In genomic region chr17:57993471-57994365, GRCh38 we compare ENCODE assay signal across 8 cellular contexts. TPM values are rescaled to one million over a fixed set of nuclear protein-coding genes. Genes with fewer than 3 reads are reported as not detected.
DNase-seq lines count a peak whose midpoint lies in the region; ATAC-seq and TF ChIP-seq lines count a peak whose summit lies in the region.

No MANE protein-coding gene starts in this region.

- H3K4me1 ChIP-seq in stomach, result peaks cover 26 to 59% (median 41%) of the 10 kb centered on the region in 4 donors
- peaks cover 6 to 28% of the 10 kb centered on the region in 2 donors for H3K4me1 ChIP-seq in adrenal gland (replicated peaks in 1 of 2)

- H3K36me3 Mint-ChIP-seq in activated naive CD4-positive, alpha-beta T cell treated with anti-CD3 and anti-CD28 coated beads, Interleukin-2, amount 50 U/mL, for 72 hours, result peaks cover 2 to 18% of the 10 kb centered on the region in 2 donors

- H3K27me3 ChIP-seq in stomach (no peaks in the 10 kb centered on the region), adrenal gland (no peaks in the 10 kb centered on the region)

- H3K27ac ChIP-seq in stomach (peak overlapping the region in 4 of 5 donors; percentile 6 to 74 (median 48)), adrenal gland (no peak overlapping the region)

- peaks cover 0 to 19% (median 14%) of the 10 kb centered on the region in 4 donors for H3K36me3 ChIP-seq in stomach
- peaks cover 0 to 12% of the 10 kb centered on the region in 2 donors for H3K36me3 ChIP-seq in adrenal gland (replicated peaks in 1 of 2)

- no peak for TF ChIP-seq CTCF in choroid plexus epithelial cell (conservative IDR thresholded peaks at IDR 0.05; ENCODE audit: low read depth, low read length)
- TF ChIP-seq CTCF in stomach (IDR thresholded peaks at IDR 0.05), result no peak
- no peak for TF ChIP-seq CTCF in adrenal gland (IDR thresholded peaks at IDR 0.05)

- 22 to 29% (median 23%) methylated on average over 3 of the region's 3 CpGs for WGBS in stomach, 5 donors
- WGBS in adrenal gland, 4 donors, result 39 to 54% (median 42%) methylated on average over 3 of the region's 3 CpGs

- intact Hi-C loops in stomach (cut with DNase I; ENCODE audit: low total_unique reads), result no loop called here
- intact Hi-C loops in adrenal gland (cut with DNase I), result no loop called here

- no peak for DNase-seq in activated naive CD4-positive, alpha-beta T cell treated with anti-CD3 and anti-CD28 coated beads, Interleukin-2, amount 50 U/mL, for 72 hours (ENCODE audit: low spot score in 2 of 2)
- no peak for DNase-seq in activated naive CD4-positive, alpha-beta T cell (lab: John Stamatoyannopoulos, UW)
- DNase-seq in NCI-H524 treated with DMSO at 0.1 percent for 48 hours (lab: John Stamatoyannopoulos, UW) (peak; percentile 98), choroid plexus epithelial cell (ENCODE audit: low read depth) (peak; percentile 30), stomach (no peak), anterior cingulate cortex (lab: John Stamatoyannopoulos, UW) (no peak), adrenal gland (no peak)
- DNase-seq in stimulated activated naive CD4-positive, alpha-beta T cell treated with Interleukin-2 at 50 U/mL for 16 hours (lab: John Stamatoyannopoulos, UW), result no peak

- no peak for TF ChIP-seq POLR2A in stomach (IDR thresholded peaks at IDR 0.05)
- TF ChIP-seq POLR2A in adrenal gland (IDR thresholded peaks at IDR 0.05), result no peak

- no peak for TF ChIP-seq EP300 in stomach (IDR thresholded peaks at IDR 0.05)

- no peak overlapping the region for H3K4me3 ChIP-seq in choroid plexus epithelial cell (ENCODE audit: low read depth, low read length)
- H3K4me3 ChIP-seq in stomach, result no peak overlapping the region
- no peak overlapping the region for H3K4me3 ChIP-seq in adrenal gland

- peak overlapping the region; percentile 6 to 8 for H3K27ac Mint-ChIP-seq in activated naive CD4-positive, alpha-beta T cell treated with anti-CD3 and anti-CD28 coated beads, Interleukin-2, amount 50 U/mL, for 72 hours

- ATAC-seq in activated naive CD4-positive, alpha-beta T cell treated with anti-CD3 and anti-CD28 coated beads, Interleukin-2, amount 50 U/mL, for 72 hours, result peak in 1 of 2 donors; percentile 16

- H3K9me3 Mint-ChIP-seq in activated naive CD4-positive, alpha-beta T cell treated with anti-CD3 and anti-CD28 coated beads, Interleukin-2, amount 50 U/mL, for 72 hours, result no peaks in the 10 kb centered on the region

- no peaks in the 10 kb centered on the region for H3K9me3 ChIP-seq in stomach
- no peaks in the 10 kb centered on the region for H3K9me3 ChIP-seq in adrenal gland (replicated peaks in 1 of 3)

RNA-seq across cellular contexts. Expression of gene VEZF1, which starts 5.7 kb away (rescaled TPM):
- total RNA-seq in activated naive CD4-positive, alpha-beta T cell treated with anti-CD3 and anti-CD28 coated beads, Interleukin-2, amount 50 U/mL, for 72 hours, result 10 to 100 TPM; 23.1 to 31.3 TPM
- 100 to 1,000 TPM in 1 of 5 donors, 10 to 100 TPM in 3, 1 to 10 TPM in 1; 7.8 to 103 (median 31.0) TPM for total RNA-seq in stomach
- 10 to 100 TPM; 15.8 to 27.2 (median 19.7) TPM for polyA plus RNA-seq in stomach
- total RNA-seq in adrenal gland, result 100 to 1,000 TPM in 1 of 8 donors, 10 to 100 TPM in 7; 56.2 to 105 (median 74.1) TPM
- 10 to 100 TPM; 14.1 to 58.5 (median 23.1) TPM for polyA plus RNA-seq in adrenal gland

RNA-seq across cellular contexts. Expression of gene SRSF1, which starts 13.3 kb away (rescaled TPM):
- total RNA-seq in activated naive CD4-positive, alpha-beta T cell treated with anti-CD3 and anti-CD28 coated beads, Interleukin-2, amount 50 U/mL, for 72 hours, result 100 to 1,000 TPM; 188 to 351 TPM
- total RNA-seq in stomach (100 to 1,000 TPM; 160 to 351 (median 242) TPM), adrenal gland (100 to 1,000 TPM; 131 to 236 (median 186) TPM)
- polyA plus RNA-seq in stomach (10 to 100 TPM; 81.7 to 97.9 (median 84.0) TPM), adrenal gland (100 to 1,000 TPM; 105 to 276 (median 137) TPM)

RNA-seq across cellular contexts. Expression of gene CUEDC1, which starts 38.5 kb away (rescaled TPM):
- total RNA-seq in activated naive CD4-positive, alpha-beta T cell treated with anti-CD3 and anti-CD28 coated beads, Interleukin-2, amount 50 U/mL, for 72 hours, result under 1 TPM in 1 of 2 donors, not detected in 1; 0.84 TPM
- total RNA-seq in stomach, result 100 to 1,000 TPM in 1 of 5 donors, 10 to 100 TPM in 4; 10.5 to 111 (median 23.6) TPM
- 10 to 100 TPM; 16.5 to 30.1 (median 19.8) TPM for polyA plus RNA-seq in stomach
- total RNA-seq in adrenal gland, result 10 to 100 TPM; 23.9 to 47.3 (median 39.1) TPM
- 10 to 100 TPM; 19.9 to 45.1 (median 40.1) TPM for polyA plus RNA-seq in adrenal gland

Comparison
In these comparisons a context has a peak if more than half of its experiments do, and no peak if none do; other contexts are left out.
1. DNase-seq: peak in NCI-H524 treated with DMSO at 0.1 percent for 48 hours (single experiment) and choroid plexus epithelial cell (single experiment); none in activated naive CD4-positive, alpha-beta T cell treated with anti-CD3 and anti-CD28 coated beads, Interleukin-2, amount 50 U/mL, for 72 hours (0 of 2), activated naive CD4-positive, alpha-beta T cell (0 of 4), stomach (single experiment), anterior cingulate cortex (0 of 58), stimulated activated naive CD4-positive, alpha-beta T cell treated with Interleukin-2 at 50 U/mL for 16 hours (single experiment) and adrenal gland (0 of 7).
2. H3K27ac ChIP-seq: peak in stomach (4 of 5); none in adrenal gland (0 of 5).
3. RNA of gene CUEDC1, which starts 38.5 kb away (total RNA-seq): 23.9 to 47.3 TPM in adrenal gland and 10.5 to 111 TPM in stomach; 0.84 TPM in activated naive CD4-positive, alpha-beta T cell treated with anti-CD3 and anti-CD28 coated beads, Interleukin-2, amount 50 U/mL, for 72 hours; every median in the first group is over 4 times any median in the second.